1 cellular context compared by ENCODE assay signal in genomic region chr4:113382704-113383103, GRCh38.
TF ChIP-seq lines count a peak whose summit lies in the region.

No MANE protein-coding gene starts in this region.

TF ChIP-seq in GM23338, 12 proteins besides CTCF, POLR2A, EP300 and RAD21 (continued from another document):
- no peak for TF ChIP-seq ZNF462 (CRISPR knock-in tag; IDR thresholded peaks at IDR 0.05)
- TF ChIP-seq ZNF331 (CRISPR knock-in tag; IDR thresholded peaks at IDR 0.05; ENCODE audit: low read depth) = no peak
- TF ChIP-seq JUNB (IDR thresholded peaks at IDR 0.05; ENCODE audit: unreplicated experiment) = no peak
- TF ChIP-seq ZNF114 (CRISPR knock-in tag; IDR thresholded peaks at IDR 0.05) = no peak
- TF ChIP-seq ETS1 (IDR thresholded peaks at IDR 0.05) = no peak
- no peak for TF ChIP-seq STAT1 (IDR thresholded peaks at IDR 0.05; ENCODE audit: unreplicated experiment)
